18 cellular contexts compared by ENCODE assay signal in the genomic region with DNA sequence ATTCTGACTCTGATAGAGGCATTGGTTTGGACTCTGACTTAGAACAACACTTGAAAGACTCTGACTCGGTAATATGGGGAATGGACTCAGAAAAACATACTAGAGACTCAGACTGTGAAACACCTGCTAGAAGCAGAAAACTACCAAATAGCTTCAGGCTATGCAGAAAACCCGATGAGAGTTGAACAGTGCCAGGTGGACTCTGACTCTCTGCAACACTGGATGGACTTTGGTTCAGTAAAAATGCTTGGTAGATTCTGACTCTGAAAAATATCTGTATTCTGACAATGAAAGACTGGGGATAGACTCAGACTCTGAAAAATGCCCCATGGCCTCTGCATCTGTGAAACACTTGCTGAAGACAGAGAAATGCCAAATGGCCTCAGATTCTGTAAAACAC.
DNase-seq lines count a peak whose midpoint lies in the region; ATAC-seq and TF ChIP-seq lines count a peak whose summit lies in the region.
"Had no signal": no experiment of that assay in that cellular context is flagged by ENCODE, and none has a peak within 500 bp of the region (broad histone marks: within the 10 kb centered on the region; RNA-seq: fewer than 3 reads in every experiment).

No MANE protein-coding gene starts in this region.

- DNase-seq in NCI-H146 (lab: John Stamatoyannopoulos, UW), result peak; percentile 54
- no peak for DNase-seq in OCI-LY7 (ENCODE audit: low spot score)
- DNase-seq in right lobe of liver, result peak in 1 of 3 donors; percentile 49
- DNase-seq in CD8-positive, alpha-beta memory T cell, result no peak
- DNase-seq in HPDE6-E6E7 (ENCODE audit: extremely low spot score), result no peak
- DNase-seq: ACHN; BE2C; C1 segment of cervical spinal cord; Caco-2; CD4-positive, CD25-positive, alpha-beta regulatory T cell; GDM1; GOT3; H7; HFFc6 had no signal

- H3K4me3 ChIP-seq in OCI-LY7 (ENCODE audit: low read depth, low read length, poor library complexity, severe bottlenecking) (peak overlapping the region; percentile 49), right lobe of liver (no peak overlapping the region)
- H3K4me3 ChIP-seq in CD8-positive, alpha-beta memory T cell (ENCODE audit: low read length), result no peak overlapping the region

- ATAC-seq in right lobe of liver (peak; percentile 95 to 98 (median 97)), GM21619 (IDR thresholded peaks at IDR 0.05; ENCODE audit: unreplicated experiment) (no peak)
- ATAC-seq: HCT116 had no signal

- H3K27ac Mint-ChIP-seq in CD8-positive, alpha-beta memory T cell, result no peak overlapping the region
- H3K27ac Mint-ChIP-seq: CD4-positive, CD25-positive, alpha-beta regulatory T cell; HFFc6; IgD-negative memory B cell had no signal

- CTCF ChIA-PET in OCI-LY7 (lab: Charles Lee; ENCODE audit: unreplicated experiment), result no interaction called here
- CTCF ChIA-PET in CD8-positive, alpha-beta memory T cell (lab: Charles Lee), result no interaction called here

- no peaks in the 10 kb centered on the region for H4K20me1 ChIP-seq in OCI-LY7 (ENCODE audit: insufficient read depth, low read length)

- POLR2A ChIA-PET in OCI-LY7 (lab: Charles Lee), result no interaction called here
- POLR2A ChIA-PET in CD8-positive, alpha-beta memory T cell (lab: Charles Lee), result no interaction called here

- no TSS peak for BruUV-seq in OCI-LY7 (replicated peaks; lab: Mats Ljungman, UMichigan)

- H2AFZ ChIP-seq in OCI-LY7 (ENCODE audit: low read length), result peak overlapping the region; percentile 82

- H3K36me3 Mint-ChIP-seq in CD8-positive, alpha-beta memory T cell, result no peaks in the 10 kb centered on the region
- H3K36me3 Mint-ChIP-seq: CD4-positive, CD25-positive, alpha-beta regulatory T cell; IgD-negative memory B cell had no signal

- H3K4me1 Mint-ChIP-seq in CD8-positive, alpha-beta memory T cell, result peaks cover 0 to 8% (median 1%) of the 10 kb centered on the region in 3 donors
- H3K4me1 Mint-ChIP-seq: CD4-positive, CD25-positive, alpha-beta regulatory T cell had no signal

- 20% methylated on average over 2 of the region's 2 CpGs for WGBS in right lobe of liver (ENCODE audit: insufficient coverage, low coverage, low lambda C conversion rate, missing lambda C conversion rate)

- peak overlapping the region; percentile 61 for H3K4me2 ChIP-seq in OCI-LY7 (ENCODE audit: low read length)

- H3K27me3 Mint-ChIP-seq in CD8-positive, alpha-beta memory T cell, result peaks cover 0 to 2% of the 10 kb centered on the region in 2 donors
- H3K27me3 Mint-ChIP-seq: CD4-positive, CD25-positive, alpha-beta regulatory T cell; IgD-negative memory B cell had no signal

- H3K27ac ChIP-seq in OCI-LY7 (ENCODE audit: low read depth, low read length, poor library complexity, severe bottlenecking) (peak overlapping the region; percentile 62), right lobe of liver (no peak overlapping the region)
- no peak overlapping the region for H3K27ac ChIP-seq in CD8-positive, alpha-beta memory T cell (ENCODE audit: low read depth, low read length)
- H3K27ac ChIP-seq: HL-60 had no signal

- H3K4me1 ChIP-seq in OCI-LY7 (ENCODE audit: insufficient read depth, low read length, poor library complexity, severe bottlenecking) (peaks cover 36% of the 10 kb centered on the region), right lobe of liver (peaks cover 0 to 3% (median 0%) of the 10 kb centered on the region in 4 donors)
- H3K4me1 ChIP-seq in CD8-positive, alpha-beta memory T cell (ENCODE audit: insufficient read depth, low read length), result no peaks in the 10 kb centered on the region
- H3K4me1 ChIP-seq: BE2C, Caco-2 had no signal

- H3K9me3 Mint-ChIP-seq in CD8-positive, alpha-beta memory T cell, result no peaks in the 10 kb centered on the region
- H3K9me3 Mint-ChIP-seq: CD4-positive, CD25-positive, alpha-beta regulatory T cell; HFFc6; IgD-negative memory B cell had no signal

- no peaks in the 10 kb centered on the region for H3K9me2 ChIP-seq in OCI-LY7 (ENCODE audit: insufficient read depth, low read length)

- H3K9me3 ChIP-seq in OCI-LY7 (ENCODE audit: low read length) (no peaks in the 10 kb centered on the region), right lobe of liver (no peaks in the 10 kb centered on the region)
- H3K9me3 ChIP-seq in CD8-positive, alpha-beta memory T cell (ENCODE audit: low read length), result no peaks in the 10 kb centered on the region
- H3K9me3 ChIP-seq: BE2C, Caco-2 had no signal

- no peak for TF ChIP-seq POLR2A in right lobe of liver (IDR thresholded peaks at IDR 0.05)

- no peaks in the 10 kb centered on the region for H3K79me2 ChIP-seq in OCI-LY7 (ENCODE audit: insufficient read depth, low read depth, low read length)

- intact Hi-C loops in OCI-LY7 (cut with micrococcal nuclease; ENCODE audit: unreplicated experiment) (no loop called here), right lobe of liver (cut with DNase I) (no loop called here)

- H3K36me3 ChIP-seq in OCI-LY7 (ENCODE audit: insufficient read depth, low read length) (no peaks in the 10 kb centered on the region), right lobe of liver (no peaks in the 10 kb centered on the region)
- H3K36me3 ChIP-seq in CD8-positive, alpha-beta memory T cell (ENCODE audit: insufficient read depth, low read length), result no peaks in the 10 kb centered on the region
- H3K36me3 ChIP-seq: BE2C had no signal

- TF ChIP-seq CTCF in OCI-LY7 (conservative IDR thresholded peaks at IDR 0.05; ENCODE audit: low read length) (no peak), right lobe of liver (IDR thresholded peaks at IDR 0.05) (no peak)

- H3K4me3 Mint-ChIP-seq in CD8-positive, alpha-beta memory T cell, result no peak overlapping the region
- H3K4me3 Mint-ChIP-seq: CD4-positive, CD25-positive, alpha-beta regulatory T cell; HFFc6; IgD-negative memory B cell had no signal

- H3K27me3 ChIP-seq in right lobe of liver, result no peaks in the 10 kb centered on the region
- no peaks in the 10 kb centered on the region for H3K27me3 ChIP-seq in CD8-positive, alpha-beta memory T cell (ENCODE audit: insufficient read depth, low read length, poor library complexity, severe bottlenecking)
- H3K27me3 ChIP-seq: BE2C had no signal
